1 cellular context compared by ENCODE assay signal in the genomic region with DNA sequence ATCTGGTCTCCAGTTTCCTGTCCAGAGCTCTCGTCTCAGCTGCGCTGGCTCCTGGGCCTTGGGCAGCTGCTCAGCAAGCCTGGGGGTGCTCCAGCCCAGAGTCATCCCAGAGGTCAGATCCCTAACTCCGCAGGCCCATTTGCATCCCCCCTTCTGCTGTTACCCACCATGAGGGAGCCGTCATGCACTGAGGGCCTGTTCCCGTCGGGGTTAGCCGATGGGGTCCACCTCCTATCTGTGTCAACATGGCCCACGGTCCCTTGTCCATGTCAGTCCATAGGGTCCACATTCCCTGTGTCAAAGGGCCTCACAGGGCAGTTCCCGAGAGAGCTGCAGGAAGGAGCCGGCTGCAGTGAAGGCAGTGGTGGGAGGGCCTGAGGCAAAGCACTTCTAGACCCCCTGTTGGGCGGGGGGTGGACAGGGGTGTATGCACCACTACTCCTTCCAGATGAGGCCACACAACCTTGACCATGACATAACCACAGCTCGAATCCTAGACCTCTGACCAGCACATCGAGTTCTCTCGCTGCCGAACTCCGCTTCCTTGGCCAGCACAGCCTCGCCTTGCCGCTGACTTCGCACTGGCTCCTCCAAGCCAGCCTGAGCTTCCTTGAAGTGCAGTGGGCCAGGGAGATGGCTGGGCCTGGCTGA.
TF ChIP-seq lines count a peak whose summit lies in the region.

No MANE protein-coding gene starts in this region.

TF ChIP-seq in K562, 482 proteins besides CTCF, POLR2A, EP300 and RAD21 (continued from another document):
- TF ChIP-seq ADNP (tag; IDR thresholded peaks at IDR 0.05) (no peak), NCOA2 (IDR thresholded peaks at IDR 0.05; ENCODE audit: partially characterized antibody in 2 of 2) (no peak), GATA2 (CRISPR knock-in tag; IDR thresholded peaks at IDR 0.05) (no peak)
TF ChIP-seq in K562: peak in this region for 1.
